ENCODE assay signal across 11 cellular contexts in genomic region chr5:5432020-5432707, GRCh38. TPM values are rescaled to one million over a fixed set of nuclear protein-coding genes. Genes with fewer than 3 reads are reported as not detected.
DNase-seq lines count a peak whose midpoint lies in the region; ATAC-seq, FAIRE-seq and TF ChIP-seq lines count a peak whose summit lies in the region.
"Had no signal": no experiment of that assay in that cellular context is flagged by ENCODE, and none has a peak within 500 bp of the region (broad histone marks: within the 10 kb centered on the region; RNA-seq: fewer than 3 reads in every experiment).

No MANE protein-coding gene starts in this region.

- H3K27me3 ChIP-seq in adipocyte (replicated peaks; ENCODE audit: control insufficient read depth, insufficient read depth, low read length): no peaks in the 10 kb centered on the region

- H3K4me2 ChIP-seq in A549: no peak overlapping the region

- no peak overlapping the region for H3K4me3 Mint-ChIP-seq in activated CD8-positive, alpha-beta memory T cell treated with anti-CD3 and anti-CD28 coated beads, Interleukin-2, amount 10 ng/mL, durations not matched to agents 7 days and 5 days

- 90% methylated on average over 4 of the region's 4 CpGs for WGBS in A549 (ENCODE audit: missing lambda C conversion rate)

- POLR2A ChIA-PET in A549 (lab: Yijun Ruan, JAX): interaction anchor here (1.8 kb wide), 1 partner anchor 10 kb away, joined by 7 read pairs; the partner anchor contains the start of gene ICE1

- no peak for DNase-seq in A549 (ENCODE audit: low read depth in 1 of 2, low spot score in 1 of 2)
- DNase-seq in HS-5 (ENCODE audit: low read depth): peak; percentile 45
- DNase-seq in adipocyte (ENCODE audit: low read depth): peak; percentile 40
- DNase-seq in fibroblast of the aortic adventitia (ENCODE audit: low read depth): peak; percentile 73
- no peak for DNase-seq in stimulated activated naive CD4-positive, alpha-beta T cell treated with Interleukin-2 at 50 U/mL for 16 hours (lab: John Stamatoyannopoulos, UW)
- no peak for DNase-seq in activated CD8-positive, alpha-beta memory T cell treated with anti-CD3 and anti-CD28 coated beads, Interleukin-2, amount 10 ng/mL, durations not matched to agents 7 days and 5 days
- DNase-seq: activated CD4-positive, alpha-beta T cell treated with anti-CD3 and anti-CD28 coated beads for 1 hour; mucosa of descending colon had no signal

- no peak for TF ChIP-seq POLR2A in A549 (IDR thresholded peaks at IDR 0.05; ENCODE audit: low read length)

- peaks cover 35% of the 10 kb centered on the region for H3K4me1 Mint-ChIP-seq in activated CD8-positive, alpha-beta memory T cell treated with anti-CD3 and anti-CD28 coated beads, Interleukin-2, amount 10 ng/mL, durations not matched to agents 7 days and 5 days

- H3K27ac Mint-ChIP-seq in activated CD8-positive, alpha-beta memory T cell treated with anti-CD3 and anti-CD28 coated beads, Interleukin-2, amount 10 ng/mL, durations not matched to agents 7 days and 5 days: no peak overlapping the region

- H3K27me3 Mint-ChIP-seq in activated CD8-positive, alpha-beta memory T cell treated with anti-CD3 and anti-CD28 coated beads, Interleukin-2, amount 10 ng/mL, durations not matched to agents 7 days and 5 days: no peaks in the 10 kb centered on the region

- ATAC-seq in A549: no peak
- ATAC-seq in HG03457 (IDR thresholded peaks at IDR 0.05; ENCODE audit: unreplicated experiment): no peak
- ATAC-seq in HG03280 (IDR thresholded peaks at IDR 0.05; ENCODE audit: unreplicated experiment): no peak
- no peak for ATAC-seq in activated CD8-positive, alpha-beta memory T cell treated with anti-CD3 and anti-CD28 coated beads, Interleukin-2, amount 10 ng/mL, durations not matched to agents 7 days and 5 days
- ATAC-seq: mucosa of descending colon had no signal

- H3K9me3 ChIP-seq in A549 (peaks cover 5% of the 10 kb centered on the region), adipocyte (ENCODE audit: control insufficient read depth, low read length) (no peaks in the 10 kb centered on the region)
- H3K9me3 ChIP-seq: mucosa of descending colon had no signal

- TF ChIP-seq CTCF in A549 (IDR thresholded peaks at IDR 0.05) (no peak), fibroblast of the aortic adventitia (IDR thresholded peaks at IDR 0.05; ENCODE audit: insufficient read depth, low read length) (no peak)

- H3K4me3 ChIP-seq in A549 (no peak overlapping the region), adipocyte (ENCODE audit: low read length) (no peak overlapping the region), fibroblast of the aortic adventitia (ENCODE audit: low read depth, low read length) (no peak overlapping the region)
- H3K4me3 ChIP-seq: mucosa of descending colon had no signal

- H3K9me3 Mint-ChIP-seq in activated CD8-positive, alpha-beta memory T cell treated with anti-CD3 and anti-CD28 coated beads, Interleukin-2, amount 10 ng/mL, durations not matched to agents 7 days and 5 days (ENCODE audit: low read depth): no peaks in the 10 kb centered on the region

- H3K9ac ChIP-seq in adipocyte (ENCODE audit: low read length): no peak overlapping the region

- H3K4me1 ChIP-seq in A549 (no peaks in the 10 kb centered on the region), adipocyte (ENCODE audit: control insufficient read depth, insufficient read depth, low read length) (peaks cover 24% of the 10 kb centered on the region)

- CTCF ChIA-PET in A549 (lab: Yijun Ruan, JAX): interaction anchor here (2.7 kb wide), 1 partner anchor 13 kb away, joined by 11 read pairs; no protein-coding TSS in a partner anchor
- CTCF ChIA-PET in activated CD8-positive, alpha-beta memory T cell treated with anti-CD3 and anti-CD28 coated beads, Interleukin-2, amount 10 ng/mL, durations not matched to agents 7 days and 5 days (lab: Charles Lee): no interaction called here

- peaks cover 23% of the 10 kb centered on the region for H3K36me3 Mint-ChIP-seq in activated CD8-positive, alpha-beta memory T cell treated with anti-CD3 and anti-CD28 coated beads, Interleukin-2, amount 10 ng/mL, durations not matched to agents 7 days and 5 days

- no peak overlapping the region for H3K27ac ChIP-seq in A549

- FAIRE-seq in A549 (lab: Jason Lieb, UNC): peak; percentile 18
- FAIRE-seq: urothelium cell line had no signal

- no peak for TF ChIP-seq EP300 in A549 (IDR thresholded peaks at IDR 0.05)

- H3K36me3 ChIP-seq in adipocyte (ENCODE audit: control insufficient read depth, insufficient read depth, low read length, severe bottlenecking): peaks cover 5% of the 10 kb centered on the region

- no peak for TF ChIP-seq RAD21 in A549 (conservative IDR thresholded peaks at IDR 0.05 in 1 of 2, IDR thresholded peaks at IDR 0.05 in 1 of 2)

TF ChIP-seq in A549, 52 proteins besides CTCF, POLR2A, EP300 and RAD21:
- TF ChIP-seq TP53 (CRISPR knock-in tag; IDR thresholded peaks at IDR 0.05): no peak
- no peak for TF ChIP-seq HEYL (CRISPR knock-in tag; IDR thresholded peaks at IDR 0.05)
- no peak for TF ChIP-seq RCOR1 (IDR thresholded peaks at IDR 0.05; ENCODE audit: low read depth, low read length)
- no peak for TF ChIP-seq PBX3 (IDR thresholded peaks at IDR 0.05)
- TF ChIP-seq MAFK (IDR thresholded peaks at IDR 0.05; ENCODE audit: partially characterized antibody): no peak
- TF ChIP-seq EHMT2 (IDR thresholded peaks at IDR 0.05; ENCODE audit: low read depth): no peak
- TF ChIP-seq CEBPB (IDR thresholded peaks at IDR 0.05): no peak
- no peak for TF ChIP-seq BCL3 (IDR thresholded peaks at IDR 0.05)
- no peak for TF ChIP-seq ESRRA (IDR thresholded peaks at IDR 0.05; ENCODE audit: borderline replicate concordance, low read length)
- no peak for TF ChIP-seq POLR2AphosphoS2 (conservative IDR thresholded peaks at IDR 0.05; ENCODE audit: low read length)
- TF ChIP-seq HOXA7 (CRISPR knock-in tag; IDR thresholded peaks at IDR 0.05): no peak
- no peak for TF ChIP-seq PHF8 (IDR thresholded peaks at IDR 0.05; ENCODE audit: borderline replicate concordance, low read depth)
- TF ChIP-seq RNF2 (IDR thresholded peaks at IDR 0.05; ENCODE audit: borderline replicate concordance, low read depth): no peak
- TF ChIP-seq HMGXB4 (CRISPR knock-in tag; IDR thresholded peaks at IDR 0.05; ENCODE audit: borderline replicate concordance): no peak
- no peak for TF ChIP-seq JUN (IDR thresholded peaks at IDR 0.05)
- TF ChIP-seq KDM5A (IDR thresholded peaks at IDR 0.05): no peak
TF ChIP-seq in A549: peak in this region for 0.

RNA-seq across cellular contexts. Expression of gene ICE1, which starts 9.7 kb away (rescaled TPM):
- polyA plus RNA-seq in A549 (2011; rRNA removed): 29.1 and 33.1 TPM in 2 replicates
- 6.5 and 8.1 TPM in 2 replicates for polyA plus RNA-seq in A549 (2012; cell fraction: cytosol; rRNA removed)
- polyA plus RNA-seq in A549 (2012; cell fraction: nucleus; rRNA removed): 8.7 and 10.4 TPM in 2 replicates
- 16.3 to 17.6 TPM (median 16.9 TPM) in 3 replicates for polyA plus RNA-seq in A549 (2017; fragmentation: RNase III; extraction: RNeasy Plus Mini Kit Qiagen cat#74134 plus additional on column Dnase treatment)
- polyA minus RNA-seq in A549 (2011; rRNA and poly(A)+ RNA removed): 39.7 and 40.8 TPM in 2 replicates
- total RNA-seq in fibroblast of the aortic adventitia (ENCODE audit: low replicate concordance): 28.9 and 34.6 TPM in 2 replicates
- 10 to 100 TPM; 28.9 to 29.7 TPM for total RNA-seq in activated CD8-positive, alpha-beta memory T cell treated with anti-CD3 and anti-CD28 coated beads, Interleukin-2, amount 10 ng/mL, durations not matched to agents 7 days and 5 days

Comparison
In these comparisons a context has a peak if more than half of its experiments do, and no peak if none do; other contexts are left out.
1. DNase-seq: peak in HS-5 (single experiment), adipocyte (single experiment) and fibroblast of the aortic adventitia (single experiment); none in A549 (0 of 2), stimulated activated naive CD4-positive, alpha-beta T cell treated with Interleukin-2 at 50 U/mL for 16 hours (single experiment) and activated CD8-positive, alpha-beta memory T cell treated with anti-CD3 and anti-CD28 coated beads, Interleukin-2, amount 10 ng/mL, durations not matched to agents 7 days and 5 days (single experiment).